ENCODE assay signal across 18 cellular contexts in genomic region chr11:115279831-115280761, GRCh38.
DNase-seq lines count a peak whose midpoint lies in the region; ATAC-seq and TF ChIP-seq lines count a peak whose summit lies in the region.
"Had no signal": no experiment of that assay in that cellular context is flagged by ENCODE, and none has a peak within 500 bp of the region (broad histone marks: within the 10 kb centered on the region; RNA-seq: fewer than 3 reads in every experiment).

No MANE protein-coding gene starts in this region.

- TF ChIP-seq CTCF in mucosa of descending colon (IDR thresholded peaks at IDR 0.05), result no peak

- no peak overlapping the region for H3K4me3 Mint-ChIP-seq in CD4-positive, alpha-beta memory T cell
- H3K4me3 Mint-ChIP-seq: activated naive CD8-positive, alpha-beta T cell treated with anti-CD3 and anti-CD28 coated beads, Interleukin-2, amount 10 ng/mL, durations not matched to agents 7 days and 5 days; activated T-helper 1 cell treated with anti-CD3 and anti-CD28 coated beads, Interleukin-12 subunit alpha, Interleukin-12 subunit beta, Interleukin-2, Interleukin-4 antibody, amounts not matched to agents 30 ng/mL and 10 ng/mL and 1 ng/mL, durations not matched to agents 14 hours and 24 hours and 36 hours; stimulated activated naive CD8-positive, alpha-beta T cell treated with anti-CD3 and anti-CD28 coated beads, Interleukin-15, Interleukin-2, amounts not matched to agents 100 ng/mL and 50 ng/mL, for 24 hours had no signal

- H3K9me3 ChIP-seq in endocrine pancreas (ENCODE audit: control insufficient read depth, low read length) (no peaks in the 10 kb centered on the region), mucosa of descending colon (no peaks in the 10 kb centered on the region)
- no peaks in the 10 kb centered on the region for H3K9me3 ChIP-seq in CD4-positive, alpha-beta memory T cell (ENCODE audit: control insufficient read depth in 1 of 2, low read length in 2 of 2)
- H3K9me3 ChIP-seq: neutrophil, SJCRH30, upper lobe of right lung had no signal

- H3K27ac Mint-ChIP-seq in CD4-positive, alpha-beta memory T cell, result no peak overlapping the region
- H3K27ac Mint-ChIP-seq: activated naive CD8-positive, alpha-beta T cell treated with anti-CD3 and anti-CD28 coated beads, Interleukin-2, amount 10 ng/mL, durations not matched to agents 7 days and 5 days; activated T-helper 1 cell treated with anti-CD3 and anti-CD28 coated beads, Interleukin-12 subunit alpha, Interleukin-12 subunit beta, Interleukin-2, Interleukin-4 antibody, amounts not matched to agents 30 ng/mL and 10 ng/mL and 1 ng/mL, durations not matched to agents 14 hours and 24 hours and 36 hours; stimulated activated naive CD8-positive, alpha-beta T cell treated with anti-CD3 and anti-CD28 coated beads, Interleukin-15, Interleukin-2, amounts not matched to agents 100 ng/mL and 50 ng/mL, for 24 hours had no signal

- H3K4me1 Mint-ChIP-seq in CD4-positive, alpha-beta memory T cell, result no peaks in the 10 kb centered on the region
- H3K4me1 Mint-ChIP-seq: activated naive CD8-positive, alpha-beta T cell treated with anti-CD3 and anti-CD28 coated beads, Interleukin-2, amount 10 ng/mL, durations not matched to agents 7 days and 5 days had no signal

- H3K9ac ChIP-seq in endocrine pancreas (ENCODE audit: control insufficient read depth, insufficient read depth, low read length), result no peak overlapping the region

- peaks cover 0 to 6% of the 10 kb centered on the region in 2 donors for H3K27me3 Mint-ChIP-seq in CD4-positive, alpha-beta memory T cell
- H3K27me3 Mint-ChIP-seq: activated naive CD8-positive, alpha-beta T cell treated with anti-CD3 and anti-CD28 coated beads, Interleukin-2, amount 10 ng/mL, durations not matched to agents 7 days and 5 days had no signal

- H3K27me3 ChIP-seq in endocrine pancreas (ENCODE audit: control insufficient read depth, insufficient read depth, low read length), result no peaks in the 10 kb centered on the region
- no peaks in the 10 kb centered on the region for H3K27me3 ChIP-seq in CD4-positive, alpha-beta memory T cell (ENCODE audit: insufficient read depth, low read length)
- H3K27me3 ChIP-seq: cardiac muscle cell, neutrophil, SJCRH30, upper lobe of right lung had no signal

- no peaks in the 10 kb centered on the region for H3K36me3 Mint-ChIP-seq in CD4-positive, alpha-beta memory T cell
- H3K36me3 Mint-ChIP-seq: activated naive CD8-positive, alpha-beta T cell treated with anti-CD3 and anti-CD28 coated beads, Interleukin-2, amount 10 ng/mL, durations not matched to agents 7 days and 5 days had no signal

- H3K27ac ChIP-seq in CD4-positive, alpha-beta memory T cell (ENCODE audit: low read depth, low read length), result no peak overlapping the region
- H3K27ac ChIP-seq: cardiac muscle cell, neutrophil, SJCRH30, upper lobe of right lung had no signal

- H3K4me1 ChIP-seq in endocrine pancreas (ENCODE audit: control insufficient read depth, insufficient read depth, low read length) (peaks cover 8% of the 10 kb centered on the region), mucosa of descending colon (ENCODE audit: low read depth) (peaks cover 6% of the 10 kb centered on the region)
- no peaks in the 10 kb centered on the region for H3K4me1 ChIP-seq in CD4-positive, alpha-beta memory T cell (ENCODE audit: insufficient read depth, low read length)
- H3K4me1 ChIP-seq: SJCRH30, upper lobe of right lung had no signal

- ATAC-seq in mucosa of descending colon (peak; percentile 85), sciatic nerve (no peak), HG02870 (IDR thresholded peaks at IDR 0.05; ENCODE audit: unreplicated experiment) (no peak)
- ATAC-seq: PC-3, right cardiac atrium, upper lobe of right lung had no signal

- peak overlapping the region; percentile 27 for H3K4me3 ChIP-seq in endocrine pancreas (ENCODE audit: control insufficient read depth, insufficient read depth, low read length)
- H3K4me3 ChIP-seq in mucosa of descending colon, result no peak overlapping the region
- H3K4me3 ChIP-seq in CD4-positive, alpha-beta memory T cell (ENCODE audit: low read length in 2 of 2), result no peak overlapping the region
- H3K4me3 ChIP-seq: cardiac muscle cell, SJCRH30, upper lobe of right lung had no signal

- CTCF ChIA-PET in CD4-positive, alpha-beta memory T cell (lab: Charles Lee; ENCODE audit: partially characterized antibody), result no interaction called here

- DNase-seq in COLO829 (ENCODE audit: low spot score) (peak; percentile 70), NCI-H82 (lab: John Stamatoyannopoulos, UW) (peak; percentile 93), mucosa of descending colon (no peak), sciatic nerve (ENCODE audit: low spot score) (no peak), DMS153 (lab: John Stamatoyannopoulos, UW) (no peak)
- DNase-seq in CD4-positive, alpha-beta memory T cell, result no peak
- DNase-seq: activated naive CD8-positive, alpha-beta T cell treated with anti-CD3 and anti-CD28 coated beads, Interleukin-2, amount 10 ng/mL, durations not matched to agents 7 days and 5 days; PC-3; right cardiac atrium; SJCRH30; stimulated activated CD4-positive, alpha-beta T cell treated with anti-CD3 and anti-CD28 coated beads, Interleukin-2, amount 100 ng/mL, for 24 hours; upper lobe of right lung had no signal

- POLR2A ChIA-PET in CD4-positive, alpha-beta memory T cell (lab: Charles Lee; ENCODE audit: partially characterized antibody), result no interaction called here

- peaks cover 0 to 2% (median 0%) of the 10 kb centered on the region in 8 donors for H3K9me3 Mint-ChIP-seq in CD4-positive, alpha-beta memory T cell
- H3K9me3 Mint-ChIP-seq: activated naive CD8-positive, alpha-beta T cell treated with anti-CD3 and anti-CD28 coated beads, Interleukin-2, amount 10 ng/mL, durations not matched to agents 7 days and 5 days; activated T-helper 1 cell treated with anti-CD3 and anti-CD28 coated beads, Interleukin-12 subunit alpha, Interleukin-12 subunit beta, Interleukin-2, Interleukin-4 antibody, amounts not matched to agents 30 ng/mL and 10 ng/mL and 1 ng/mL, durations not matched to agents 14 hours and 24 hours and 36 hours had no signal

- H3K36me3 ChIP-seq in endocrine pancreas (ENCODE audit: control insufficient read depth, insufficient read depth, low read length) (no peaks in the 10 kb centered on the region), mucosa of descending colon (ENCODE audit: low read depth) (no peaks in the 10 kb centered on the region)
- H3K36me3 ChIP-seq in CD4-positive, alpha-beta memory T cell (ENCODE audit: insufficient read depth, low read length), result no peaks in the 10 kb centered on the region
- H3K36me3 ChIP-seq: cardiac muscle cell, neutrophil, SJCRH30, upper lobe of right lung had no signal

- intact Hi-C loops in mucosa of descending colon (cut with DNase I, micrococcal nuclease) (no loop called here), sciatic nerve (cut with DNase I) (loop anchor here (5.0 kb wide), 1 partner anchor 1448 kb away; no protein-coding TSS in a partner anchor)
- intact Hi-C loops in CD4-positive, alpha-beta memory T cell (cut with micrococcal nuclease), result no loop called here

Comparison
In these comparisons a context has a peak if more than half of its experiments do, and no peak if none do; other contexts are left out.
1. DNase-seq: peak in COLO829 (single experiment) and NCI-H82 (single experiment); none in mucosa of descending colon (0 of 3), CD4-positive, alpha-beta memory T cell (0 of 5), sciatic nerve (single experiment) and DMS153 (single experiment).